ENCODE assay signal across 8 cellular contexts in genomic region chrX:8971116-8971515, GRCh38.
DNase-seq lines count a peak whose midpoint lies in the region; ATAC-seq, FAIRE-seq and TF ChIP-seq lines count a peak whose summit lies in the region.

No MANE protein-coding gene starts in this region.

- no peaks in the 10 kb centered on the region for H3K9me1 ChIP-seq in K562 (ENCODE audit: control insufficient read depth, insufficient read depth, low read length)

- H3K4me1 Mint-ChIP-seq in memory B cell: no peaks in the 10 kb centered on the region

- no peak for TF ChIP-seq EP300 in K562 (IDR thresholded peaks at IDR 0.05; ENCODE audit: low read length)

- no peaks in the 10 kb centered on the region for H3K27me3 Mint-ChIP-seq in memory B cell

- H3K9ac ChIP-seq in K562 (ENCODE audit: insufficient read depth in 1 of 2, low read depth in 2 of 2, low read length in 2 of 2): no peak overlapping the region

- TF ChIP-seq POLR2A in K562 (conservative IDR thresholded peaks at IDR 0.05) (no peak), uterus (IDR thresholded peaks at IDR 0.05) (no peak)

- in situ Hi-C loops in G401 (cut with HindIII; ENCODE audit: low sequenced_read_pairs): no loop called here
- in situ Hi-C loops in K562 (cut with MboI): no loop called here

- H3K4me2 ChIP-seq in K562 (ENCODE audit: insufficient read depth, low read length): no peak overlapping the region

- no peaks in the 10 kb centered on the region for H3K79me2 ChIP-seq in K562 (ENCODE audit: control insufficient read depth, insufficient read depth, low read length)

- H3K36me3 ChIP-seq in K562 (ENCODE audit: control insufficient read depth, insufficient read depth, low read length) (no peaks in the 10 kb centered on the region), uterus (no peaks in the 10 kb centered on the region)

- no peak overlapping the region for H3K27ac Mint-ChIP-seq in memory B cell

- intact Hi-C loops in K562 (cut with micrococcal nuclease) (loop anchor here (5.0 kb wide), 2 partner anchors 381 to 736 kb away; no protein-coding TSS in a partner anchor), posterior cingulate gyrus (cut with DNase I) (no loop called here), uterus (cut with DNase I; ENCODE audit: low total_unique reads) (no loop called here)

- no peaks in the 10 kb centered on the region for H3K36me3 Mint-ChIP-seq in memory B cell

- H2AFZ ChIP-seq in K562 (ENCODE audit: low read depth, low read length): no peak overlapping the region

- H3K4me1 ChIP-seq in K562 (replicated peaks in 1 of 2; ENCODE audit: control insufficient read depth in 2 of 2, insufficient read depth in 2 of 2, low read length in 2 of 2) (no peaks in the 10 kb centered on the region), uterus (no peaks in the 10 kb centered on the region)

- no peaks in the 10 kb centered on the region for H3K9me3 Mint-ChIP-seq in memory B cell

- FAIRE-seq in K562 (lab: Jason Lieb, UNC): no peak

- H4K20me1 ChIP-seq in K562 (replicated peaks; ENCODE audit: control insufficient read depth, insufficient read depth, low read length): no peaks in the 10 kb centered on the region

- CTCF ChIA-PET in K562 (lab: Yijun Ruan, JAX; ENCODE audit: low intra/inter-chr PET ratio): interaction anchor here (1.9 kb wide), 1 partner anchor 738 kb away, joined by 4 read pairs; no protein-coding TSS in a partner anchor

- POLR2A ChIA-PET in K562 (lab: Yijun Ruan, JAX): no interaction called here

- peak in 1 of 2 experiments; percentile 54; a peak in 3 of 4 replicates for TF ChIP-seq RAD21 in K562 (CRISPR knock-in tag; conservative IDR thresholded peaks at IDR 0.05 in 1 of 2, IDR thresholded peaks at IDR 0.05 in 1 of 2)

- 0% methylated on average over 1 of the region's 1 CpG for WGBS in K562 (ENCODE audit: insufficient coverage, low coverage, missing lambda C conversion rate)

- BruUV-seq in K562 (replicated peaks; lab: Mats Ljungman, UMichigan): no TSS peak

- ATAC-seq in K562 (peak; percentile 77), memory B cell (ENCODE audit: low read depth) (peak; percentile 63), GM21390 (IDR thresholded peaks at IDR 0.05; ENCODE audit: unreplicated experiment) (no peak)

- no peaks in the 10 kb centered on the region for H3K27me3 ChIP-seq in K562 (ENCODE audit: control insufficient read depth in 2 of 2, insufficient read depth in 2 of 2, low read length in 2 of 2)
- H3K27me3 ChIP-seq in uterus: peaks cover 0 to 4% of the 10 kb centered on the region in 2 donors

- H3K9me3 ChIP-seq in K562 (replicated peaks; ENCODE audit: control insufficient read depth, insufficient read depth, low read depth, low read length) (no peaks in the 10 kb centered on the region), uterus (no peaks in the 10 kb centered on the region)

- TF ChIP-seq CTCF in K562 (IDR thresholded peaks at IDR 0.05 in 2 of 3, conservative IDR thresholded peaks at IDR 0.05 in 1 of 3; ENCODE audit: insufficient read depth in 2 of 3, low read depth in 1 of 3, low read length in 3 of 3) (peak; percentile 7 to 35 (median 10); a peak in 2 of 6 replicates), uterus (IDR thresholded peaks at IDR 0.05) (peak in 2 of 4 experiments; percentile 8 to 21)

- H3K4me3 ChIP-seq in K562 (no peak overlapping the region), uterus (no peak overlapping the region)

- H3K4me3 Mint-ChIP-seq in memory B cell: no peak overlapping the region

- H3K27ac ChIP-seq in K562 (ENCODE audit: extremely low read depth, low read depth, low read length) (no peak overlapping the region), uterus (no peak overlapping the region)

- peak; percentile 57 for DNase-seq in A172 (ENCODE audit: low spot score)
- DNase-seq in G401 (ENCODE audit: low spot score): peak; percentile 9
- peak; percentile 19 for DNase-seq in NCI-H1694 treated with DMSO at 0.1 percent for 48 hours (lab: John Stamatoyannopoulos, UW)
- DNase-seq in K562 (ENCODE audit: extremely low read depth in 1 of 4, low spot score in 3 of 4): peak in 2 of 4 experiments; percentile 6 to 30
- peak in 1 of 2 donors; percentile 9 for DNase-seq in memory B cell (ENCODE audit: low spot score in 2 of 2)
- no peak for DNase-seq in posterior cingulate gyrus
- no peak for DNase-seq in uterus

TF ChIP-seq in K562, 482 proteins besides CTCF, POLR2A, EP300 and RAD21:
- no peak for TF ChIP-seq ETS2 (tag; IDR thresholded peaks at IDR 0.05; ENCODE audit: borderline replicate concordance, poor library complexity, severe bottlenecking)
- no peak for TF ChIP-seq GTF3C2 (IDR thresholded peaks at IDR 0.05; ENCODE audit: borderline replicate concordance, extremely low read depth, insufficient read length)
- TF ChIP-seq TCF3 (CRISPR knock-in tag; IDR thresholded peaks at IDR 0.05): no peak
TF ChIP-seq in K562: peak in this region for 0.

Comparison
In these comparisons a context has a peak if more than half of its experiments do, and no peak if none do; other contexts are left out.
1. DNase-seq: peak in A172 (single experiment), G401 (single experiment) and NCI-H1694 treated with DMSO at 0.1 percent for 48 hours (single experiment); none in posterior cingulate gyrus (0 of 10) and uterus (0 of 2).